1 cellular context compared by ENCODE assay signal in genomic region chr21:45140346-45140940, GRCh38.
TF ChIP-seq lines count a peak whose summit lies in the region.

No MANE protein-coding gene starts in this region.

TF ChIP-seq in HepG2, 621 proteins besides CTCF, POLR2A, EP300 and RAD21 (continued from another document and continues in another):
- TF ChIP-seq ZBTB40 (IDR thresholded peaks at IDR 0.05) (no peak), ZBTB40 (CRISPR knock-in tag; IDR thresholded peaks at IDR 0.05) (no peak), CAMTA2 (CRISPR knock-in tag; IDR thresholded peaks at IDR 0.05; ENCODE audit: borderline replicate concordance) (no peak), REXO4 (CRISPR knock-in tag; IDR thresholded peaks at IDR 0.05; ENCODE audit: borderline replicate concordance) (no peak), TBP (CRISPR knock-in tag; IDR thresholded peaks at IDR 0.05) (no peak), ZNF12 (CRISPR knock-in tag; IDR thresholded peaks at IDR 0.05) (no peak), ZFAT (CRISPR knock-in tag; conservative IDR thresholded peaks at IDR 0.05) (no peak), MAZ (IDR thresholded peaks at IDR 0.05; ENCODE audit: borderline replicate concordance, low read depth, low read length) (no peak), MAZ (CRISPR knock-in tag; IDR thresholded peaks at IDR 0.05; ENCODE audit: low read depth) (no peak), NFATC3 (CRISPR knock-in tag; IDR thresholded peaks at IDR 0.05) (no peak), ZNF282 (IDR thresholded peaks at IDR 0.05; ENCODE audit: partially characterized antibody) (no peak), ZNF841 (CRISPR knock-in tag; IDR thresholded peaks at IDR 0.05; ENCODE audit: borderline replicate concordance) (no peak), TFDP2 (CRISPR knock-in tag; IDR thresholded peaks at IDR 0.05) (no peak), TMF1 (CRISPR knock-in tag; IDR thresholded peaks at IDR 0.05; ENCODE audit: low read depth) (no peak), YY1 (IDR thresholded peaks at IDR 0.05; ENCODE audit: insufficient read depth, insufficient replicate concordance, low read depth, low read length) (no peak), ZNF343 (CRISPR knock-in tag; IDR thresholded peaks at IDR 0.05) (no peak), PREB (CRISPR knock-in tag; IDR thresholded peaks at IDR 0.05) (no peak), KDM3A (CRISPR knock-in tag; IDR thresholded peaks at IDR 0.05; ENCODE audit: low read depth) (0 out of 2 replicates have a peak, but pooled peaks have one; percentile 33), KDM2A (CRISPR knock-in tag; IDR thresholded peaks at IDR 0.05; ENCODE audit: borderline replicate concordance, low read depth) (peak; percentile 66), DRAP1 (CRISPR knock-in tag; IDR thresholded peaks at IDR 0.05) (no peak), MYPOP (CRISPR knock-in tag; IDR thresholded peaks at IDR 0.05) (no peak), TEAD2 (CRISPR knock-in tag; IDR thresholded peaks at IDR 0.05) (no peak), ELF4 (CRISPR knock-in tag; IDR thresholded peaks at IDR 0.05; ENCODE audit: borderline replicate concordance) (no peak), EEA1 (CRISPR knock-in tag; IDR thresholded peaks at IDR 0.05; ENCODE audit: borderline replicate concordance) (no peak), ZNF224 (CRISPR knock-in tag; IDR thresholded peaks at IDR 0.05) (no peak), ZNF510 (CRISPR knock-in tag; IDR thresholded peaks at IDR 0.05; ENCODE audit: low read depth) (no peak), THAP11 (CRISPR knock-in tag; IDR thresholded peaks at IDR 0.05) (no peak), ZNF142 (CRISPR knock-in tag; IDR thresholded peaks at IDR 0.05) (no peak), SP1 (IDR thresholded peaks at IDR 0.05) (no peak), SP1 (CRISPR knock-in tag; IDR thresholded peaks at IDR 0.05) (no peak), CEBPZ (IDR thresholded peaks at IDR 0.05; ENCODE audit: low read length) (no peak)
